8 cellular contexts compared by ENCODE assay signal in genomic region chr9:135074354-135075233, GRCh38. TPM values are rescaled to one million over a fixed set of nuclear protein-coding genes. Genes with fewer than 3 reads are reported as not detected.
DNase-seq lines count a peak whose midpoint lies in the region; ATAC-seq and TF ChIP-seq lines count a peak whose summit lies in the region.

No MANE protein-coding gene starts in this region.

- peaks cover 22% of the 10 kb centered on the region for H3K27me3 Mint-ChIP-seq in osteocyte (ENCODE audit: unreplicated experiment)

- TF ChIP-seq POLR2A in heart left ventricle (IDR thresholded peaks at IDR 0.05) (no peak), vagina (IDR thresholded peaks at IDR 0.05) (no peak), thyroid gland (IDR thresholded peaks at IDR 0.05) (no peak)

- WGBS in heart left ventricle, 4 donors = 39 to 47% (median 44%) methylated on average over 16 to 19 of the region's 19 CpGs
- 50% methylated on average over 19 of the region's 19 CpGs for WGBS in right cardiac atrium
- 45% methylated on average over 17 to 19 of the region's 19 CpGs for WGBS in thyroid gland, 2 donors

- peak overlapping the region; percentile 36 to 66 (median 56) for H3K4me3 ChIP-seq in heart left ventricle
- H3K4me3 ChIP-seq in right cardiac atrium (ENCODE audit: low read length) = peak overlapping the region; percentile 48
- peak overlapping the region; percentile 54 to 59 for H3K4me3 ChIP-seq in vagina
- H3K4me3 ChIP-seq in thyroid gland (replicated peaks in 1 of 3) = peak overlapping the region in 1 of 3 donors; percentile 37

- H3K9me3 Mint-ChIP-seq in osteocyte (ENCODE audit: unreplicated experiment) = no peaks in the 10 kb centered on the region

- peak overlapping the region; percentile 52 for H3K4me3 Mint-ChIP-seq in osteocyte (ENCODE audit: unreplicated experiment)

- peak overlapping the region in 1 of 12 donors; percentile 48 for H3K27ac ChIP-seq in heart left ventricle
- no peak overlapping the region for H3K27ac ChIP-seq in right cardiac atrium (ENCODE audit: low read length)
- no peak overlapping the region for H3K27ac ChIP-seq in vagina
- no peak overlapping the region for H3K27ac ChIP-seq in thyroid gland

- peak in 1 of 5 donors; percentile 5 for DNase-seq in heart left ventricle
- DNase-seq in left ventricle myocardium superior = no peak
- no peak for DNase-seq in right cardiac atrium
- peak; percentile 59 for DNase-seq in osteocyte (ENCODE audit: extremely low spot score, unreplicated experiment)
- no peak for DNase-seq in vagina (ENCODE audit: extremely low spot score in 2 of 2)
- no peak for DNase-seq in thyroid gland
- no peak for DNase-seq in HUDEP-2 (lab: John Stamatoyannopoulos, UW; ENCODE audit: unreplicated experiment in 76 of 76)

- TF ChIP-seq CTCF in heart left ventricle (IDR thresholded peaks at IDR 0.05) (no peak), osteocyte (IDR thresholded peaks at IDR 0.05) (no peak), vagina (IDR thresholded peaks at IDR 0.05) (no peak), thyroid gland (IDR thresholded peaks at IDR 0.05) (no peak)

- H3K4me1 ChIP-seq in heart left ventricle (peaks cover 0 to 18% (median 5%) of the 10 kb centered on the region in 12 donors), right cardiac atrium (ENCODE audit: control insufficient read depth, insufficient read depth, low read length) (peaks cover 2% of the 10 kb centered on the region), vagina (peaks cover 16% of the 10 kb centered on the region), thyroid gland (peaks cover 0 to 12% of the 10 kb centered on the region in 2 donors)

- no peaks in the 10 kb centered on the region for H3K36me3 Mint-ChIP-seq in osteocyte (ENCODE audit: unreplicated experiment)

- intact Hi-C loops in heart left ventricle (cut with DNase I) (loop anchor here in 7 of 10 donors (5.0 to 10.0 kb wide), 3 partner anchors 290 to 300 kb away; no protein-coding TSS in a partner anchor), left ventricle myocardium superior (cut with micrococcal nuclease) (no loop called here), right cardiac atrium (cut with DNase I) (no loop called here), vagina (cut with DNase I) (no loop called here), thyroid gland (cut with DNase I) (no loop called here)

- ATAC-seq in heart left ventricle = no peak
- ATAC-seq in left ventricle myocardium superior = no peak
- no peak for ATAC-seq in right cardiac atrium
- no peak for ATAC-seq in GM21737 (IDR thresholded peaks at IDR 0.05; ENCODE audit: unreplicated experiment)

- H3K36me3 ChIP-seq in heart left ventricle (no peaks in the 10 kb centered on the region), vagina (no peaks in the 10 kb centered on the region), thyroid gland (no peaks in the 10 kb centered on the region)

- H3K27me3 ChIP-seq in heart left ventricle (peaks cover 0 to 19% (median 5%) of the 10 kb centered on the region in 9 donors), right cardiac atrium (ENCODE audit: control insufficient read depth, insufficient read depth) (no peaks in the 10 kb centered on the region), vagina (no peaks in the 10 kb centered on the region), thyroid gland (no peaks in the 10 kb centered on the region)

- no peaks in the 10 kb centered on the region for H3K9me3 ChIP-seq in heart left ventricle
- no peaks in the 10 kb centered on the region for H3K9me3 ChIP-seq in right cardiac atrium (ENCODE audit: control insufficient read depth, low read length)
- H3K9me3 ChIP-seq in vagina = no peaks in the 10 kb centered on the region
- H3K9me3 ChIP-seq in thyroid gland = no peaks in the 10 kb centered on the region

- H3K27ac Mint-ChIP-seq in osteocyte (ENCODE audit: unreplicated experiment) = no peak overlapping the region

- H3K4me1 Mint-ChIP-seq in osteocyte (ENCODE audit: unreplicated experiment) = peaks cover 4% of the 10 kb centered on the region

RNA-seq across cellular contexts. Expression of gene OLFM1, which starts 12.9 kb away (rescaled TPM):
- total RNA-seq in heart left ventricle (10 to 100 TPM in 3 of 9 donors, 1 to 10 TPM in 6; 3.5 to 11.8 (median 8.1) TPM), left ventricle myocardium superior (12.5 TPM), right cardiac atrium (10 to 100 TPM in 2 of 4 donors, 1 to 10 TPM in 2; 8.8 to 19.0 (median 9.5) TPM), osteocyte (0.83 and 1.3 TPM in 2 replicates), vagina (39.0 TPM), thyroid gland (10 to 100 TPM in 3 of 4 donors, 1 to 10 TPM in 1; 7.2 to 25.8 (median 17.4) TPM)
- polyA plus RNA-seq in heart left ventricle (1 to 10 TPM; 6.5 to 8.2 TPM), right cardiac atrium (19.1 TPM)

Comparison
In these comparisons a context has a peak if more than half of its experiments do, and no peak if none do; other contexts are left out.
1. intact Hi-C loops: an anchor here in heart left ventricle (5.0 to 10.0 kb wide); none called in left ventricle myocardium superior, right cardiac atrium, vagina and thyroid gland.